2 cellular contexts compared by ENCODE assay signal in the genomic region with DNA sequence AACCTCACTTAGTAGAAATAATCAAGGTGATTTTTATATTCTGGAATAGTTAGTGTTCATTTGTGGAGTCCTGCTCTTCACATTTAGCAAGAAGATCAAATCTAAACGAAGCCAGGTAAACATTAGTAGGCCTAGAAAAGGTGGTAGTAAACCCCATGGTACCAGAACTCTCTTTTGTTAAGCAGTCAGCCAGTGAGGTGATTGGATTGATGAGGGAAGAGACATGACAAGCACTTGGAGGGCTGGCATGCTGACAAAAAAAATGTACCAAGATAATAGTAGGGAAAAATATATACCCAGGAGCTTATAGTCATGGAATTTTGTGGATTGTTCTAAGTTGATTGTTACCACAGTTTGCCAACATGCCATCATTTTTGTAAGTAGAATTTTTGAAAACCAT.
TF ChIP-seq lines count a peak whose summit lies in the region.

No MANE protein-coding gene starts in this region.

TF ChIP-seq in HCT116, 20 proteins besides CTCF, POLR2A, EP300 and RAD21:
- TF ChIP-seq ZFX (IDR thresholded peaks at IDR 0.05) (no peak), ELF1 (IDR thresholded peaks at IDR 0.05; ENCODE audit: borderline replicate concordance, low read depth) (no peak), ZNF274 (IDR thresholded peaks at IDR 0.05; ENCODE audit: low read depth, low read length) (no peak), YY1 (IDR thresholded peaks at IDR 0.05; ENCODE audit: extremely low read depth, insufficient replicate concordance, low read depth, low read length) (no peak), JUND (IDR thresholded peaks at IDR 0.05) (no peak), EZH2phosphoT487 (IDR thresholded peaks at IDR 0.05; ENCODE audit: borderline replicate concordance) (no peak), CBX3 (IDR thresholded peaks at IDR 0.05; ENCODE audit: low read depth) (no peak), FOSL1 (IDR thresholded peaks at IDR 0.05; ENCODE audit: low read depth) (no peak), TCF7L2 (IDR thresholded peaks at IDR 0.05; ENCODE audit: borderline replicate concordance, extremely low read depth, insufficient read depth, insufficient read length) (no peak), SIN3A (IDR thresholded peaks at IDR 0.05; ENCODE audit: low read depth) (no peak), SP1 (IDR thresholded peaks at IDR 0.05; ENCODE audit: low read depth) (no peak), SRF (IDR thresholded peaks at IDR 0.05; ENCODE audit: low read depth) (no peak)
- TF ChIP-seq, protein P1, sequence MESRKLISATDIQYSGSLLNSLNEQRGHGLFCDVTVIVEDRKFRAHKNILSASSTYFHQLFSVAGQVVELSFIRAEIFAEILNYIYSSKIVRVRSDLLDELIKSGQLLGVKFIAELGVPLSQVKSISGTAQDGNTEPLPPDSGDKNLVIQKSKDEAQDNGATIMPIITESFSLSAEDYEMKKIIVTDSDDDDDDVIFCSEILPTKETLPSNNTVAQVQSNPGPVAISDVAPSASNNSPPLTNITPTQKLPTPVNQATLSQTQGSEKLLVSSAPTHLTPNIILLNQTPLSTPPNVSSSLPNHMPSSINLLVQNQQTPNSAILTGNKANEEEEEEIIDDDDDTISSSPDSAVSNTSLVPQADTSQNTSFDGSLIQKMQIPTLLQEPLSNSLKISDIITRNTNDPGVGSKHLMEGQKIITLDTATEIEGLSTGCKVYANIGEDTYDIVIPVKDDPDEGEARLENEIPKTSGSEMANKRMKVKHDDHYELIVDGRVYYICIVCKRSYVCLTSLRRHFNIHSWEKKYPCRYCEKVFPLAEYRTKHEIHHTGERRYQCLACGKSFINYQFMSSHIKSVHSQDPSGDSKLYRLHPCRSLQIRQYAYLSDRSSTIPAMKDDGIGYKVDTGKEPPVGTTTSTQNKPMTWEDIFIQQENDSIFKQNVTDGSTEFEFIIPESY (IDR thresholded peaks at IDR 0.05; ENCODE audit: extremely low read depth, insufficient replicate concordance, low read length): no peak
TF ChIP-seq in HCT116: peak in this region for 0.

TF ChIP-seq in endothelial cell of umbilical vein, 7 proteins besides CTCF, POLR2A, EP300 and RAD21:
- TF ChIP-seq MYC (IDR thresholded peaks at IDR 0.05; ENCODE audit: low read depth, low read length): no peak
- TF ChIP-seq, protein P2, sequence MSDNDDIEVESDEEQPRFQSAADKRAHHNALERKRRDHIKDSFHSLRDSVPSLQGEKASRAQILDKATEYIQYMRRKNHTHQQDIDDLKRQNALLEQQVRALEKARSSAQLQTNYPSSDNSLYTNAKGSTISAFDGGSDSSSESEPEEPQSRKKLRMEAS (IDR thresholded peaks at IDR 0.05; ENCODE audit: insufficient read depth, insufficient read length): no peak
- no peak for TF ChIP-seq JUN (IDR thresholded peaks at IDR 0.05; ENCODE audit: borderline replicate concordance, insufficient read depth, insufficient read length, low read depth)
- TF ChIP-seq GATA2 (IDR thresholded peaks at IDR 0.05; ENCODE audit: insufficient read depth, insufficient read length, low read depth, low read length): no peak
- TF ChIP-seq EZH2 (IDR thresholded peaks at IDR 0.05; ENCODE audit: borderline replicate concordance, low read depth, low read length, severe bottlenecking): no peak
- no peak for TF ChIP-seq POLR2AphosphoS5 (IDR thresholded peaks at IDR 0.05; ENCODE audit: insufficient read depth, low read depth, low read length)
